Comparison of ENCODE assay signal across 10 cellular contexts in the genomic region with DNA sequence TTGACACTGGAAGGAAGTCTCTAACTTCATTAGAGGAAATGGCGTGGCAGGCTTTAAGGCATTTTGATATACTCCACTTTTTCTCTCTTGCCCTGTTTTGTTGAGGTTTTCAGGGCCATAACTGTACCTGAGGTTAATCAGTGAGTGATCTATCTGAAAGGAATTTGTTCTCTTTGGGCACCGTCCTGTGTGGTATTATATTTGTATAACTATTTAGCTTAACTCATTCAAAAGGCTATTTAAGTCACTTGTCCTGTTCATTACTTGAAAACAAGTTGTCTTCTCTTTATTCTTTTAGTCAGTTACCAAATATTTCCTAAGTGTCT.
DNase-seq lines count a peak whose midpoint lies in the region; ATAC-seq, FAIRE-seq and TF ChIP-seq lines count a peak whose summit lies in the region.
"Had no signal": no experiment of that assay in that cellular context is flagged by ENCODE, and none has a peak within 500 bp of the region (broad histone marks: within the 10 kb centered on the region; RNA-seq: fewer than 3 reads in every experiment).

No MANE protein-coding gene starts in this region.

- peak overlapping the region; percentile 45; the same call in 2 of the 3 replicates for H3K4me3 ChIP-seq in A549

- peaks cover 52% of the 10 kb centered on the region for H3K4me1 ChIP-seq in A549

- no peak for DNase-seq in A549 (ENCODE audit: low read depth in 1 of 2, low spot score in 1 of 2)
- no peak for DNase-seq in epithelial cell of prostate (ENCODE audit: low read depth, low spot score)
- no peak for DNase-seq in osteocyte (ENCODE audit: extremely low spot score, unreplicated experiment)
- no peak for DNase-seq in NOMO-1 (lab: John Stamatoyannopoulos, UW; ENCODE audit: unreplicated experiment in 2 of 2)
- no peak for DNase-seq in activated T-cell treated with anti-CD3 and anti-CD28 coated beads, Interleukin-2, amount 50 U/mL, for 24 hours
- DNase-seq in CD1c-positive myeloid dendritic cell (ENCODE audit: extremely low spot score): no peak
- DNase-seq: activated CD8-positive, alpha-beta memory T cell treated with anti-CD3 and anti-CD28 coated beads, Interleukin-2, amount 50 U/mL, for 4 hours; hypothalamus had no signal

- no peak for TF ChIP-seq EP300 in A549 (IDR thresholded peaks at IDR 0.05)

- no peak for TF ChIP-seq RAD21 in A549 (conservative IDR thresholded peaks at IDR 0.05 in 1 of 2, IDR thresholded peaks at IDR 0.05 in 1 of 2)

- no peak; a peak in 3 of 6 replicates for ATAC-seq in A549
- no peak for ATAC-seq in HG03025 (IDR thresholded peaks at IDR 0.05; ENCODE audit: low FRiP score, unreplicated experiment)

- POLR2A ChIA-PET in A549 (lab: Yijun Ruan, JAX): interaction anchor here (0.5 to 0.9 kb wide), 2 partner anchors 10 to 38 kb away, joined by 3 read pairs; no protein-coding TSS in a partner anchor

- H3K9me3 Mint-ChIP-seq in osteocyte (ENCODE audit: unreplicated experiment): no peaks in the 10 kb centered on the region
- no peaks in the 10 kb centered on the region for H3K9me3 Mint-ChIP-seq in activated T-cell treated with anti-CD3 and anti-CD28 coated beads, Interleukin-2, amount 50 U/mL, for 24 hours

- peak overlapping the region; percentile 78 for H3K4me3 Mint-ChIP-seq in osteocyte (ENCODE audit: unreplicated experiment)
- no peak overlapping the region for H3K4me3 Mint-ChIP-seq in activated T-cell treated with anti-CD3 and anti-CD28 coated beads, Interleukin-2, amount 50 U/mL, for 24 hours

- H3K27me3 Mint-ChIP-seq in osteocyte (ENCODE audit: unreplicated experiment): no peaks in the 10 kb centered on the region
- peaks cover 3% of the 10 kb centered on the region for H3K27me3 Mint-ChIP-seq in activated T-cell treated with anti-CD3 and anti-CD28 coated beads, Interleukin-2, amount 50 U/mL, for 24 hours

- peak overlapping the region; percentile 75 to 80; a peak in 5 of 6 replicates for H3K27ac ChIP-seq in A549
- peak overlapping the region; percentile 84 for H3K27ac ChIP-seq in epithelial cell of prostate

- CTCF ChIA-PET in A549 (lab: Yijun Ruan, JAX): interaction anchor here (0.5 to 1.4 kb wide), 3 partner anchors 44 to 181 kb away, joined by 3 to 5 read pairs (median 3); partner anchors contain the start of gene NEDD4L

- H3K36me3 Mint-ChIP-seq in osteocyte (ENCODE audit: unreplicated experiment): no peaks in the 10 kb centered on the region
- no peaks in the 10 kb centered on the region for H3K36me3 Mint-ChIP-seq in activated T-cell treated with anti-CD3 and anti-CD28 coated beads, Interleukin-2, amount 50 U/mL, for 24 hours (ENCODE audit: low read depth)

- H3K4me1 Mint-ChIP-seq in osteocyte (ENCODE audit: unreplicated experiment): peaks cover 65% of the 10 kb centered on the region
- peaks cover 14% of the 10 kb centered on the region for H3K4me1 Mint-ChIP-seq in activated T-cell treated with anti-CD3 and anti-CD28 coated beads, Interleukin-2, amount 50 U/mL, for 24 hours (ENCODE audit: low read depth)

- peak overlapping the region; percentile 96 for H3K27ac Mint-ChIP-seq in osteocyte (ENCODE audit: unreplicated experiment)
- no peak overlapping the region for H3K27ac Mint-ChIP-seq in activated T-cell treated with anti-CD3 and anti-CD28 coated beads, Interleukin-2, amount 50 U/mL, for 24 hours

- no peak for FAIRE-seq in A549 (lab: Jason Lieb, UNC)

- H3K9me3 ChIP-seq in A549: no peaks in the 10 kb centered on the region

- H3K4me2 ChIP-seq in A549: peak overlapping the region; percentile 89

- no peak for TF ChIP-seq POLR2A in A549 (IDR thresholded peaks at IDR 0.05; ENCODE audit: low read length)

- 7% methylated on average over 2 of the region's 2 CpGs for WGBS in A549 (ENCODE audit: missing lambda C conversion rate)

- no peak for TF ChIP-seq CTCF in A549 (IDR thresholded peaks at IDR 0.05)
- no peak for TF ChIP-seq CTCF in osteocyte (IDR thresholded peaks at IDR 0.05)

TF ChIP-seq in A549, 52 proteins besides CTCF, POLR2A, EP300 and RAD21 (continues in another document):
- TF ChIP-seq FOSL2 (IDR thresholded peaks at IDR 0.05): no peak
- TF ChIP-seq FOSL2 (CRISPR knock-in tag; IDR thresholded peaks at IDR 0.05): no peak
- no peak for TF ChIP-seq RCOR1 (IDR thresholded peaks at IDR 0.05; ENCODE audit: low read depth, low read length)
- no peak for TF ChIP-seq BCL3 (IDR thresholded peaks at IDR 0.05)
- TF ChIP-seq, protein P1, sequence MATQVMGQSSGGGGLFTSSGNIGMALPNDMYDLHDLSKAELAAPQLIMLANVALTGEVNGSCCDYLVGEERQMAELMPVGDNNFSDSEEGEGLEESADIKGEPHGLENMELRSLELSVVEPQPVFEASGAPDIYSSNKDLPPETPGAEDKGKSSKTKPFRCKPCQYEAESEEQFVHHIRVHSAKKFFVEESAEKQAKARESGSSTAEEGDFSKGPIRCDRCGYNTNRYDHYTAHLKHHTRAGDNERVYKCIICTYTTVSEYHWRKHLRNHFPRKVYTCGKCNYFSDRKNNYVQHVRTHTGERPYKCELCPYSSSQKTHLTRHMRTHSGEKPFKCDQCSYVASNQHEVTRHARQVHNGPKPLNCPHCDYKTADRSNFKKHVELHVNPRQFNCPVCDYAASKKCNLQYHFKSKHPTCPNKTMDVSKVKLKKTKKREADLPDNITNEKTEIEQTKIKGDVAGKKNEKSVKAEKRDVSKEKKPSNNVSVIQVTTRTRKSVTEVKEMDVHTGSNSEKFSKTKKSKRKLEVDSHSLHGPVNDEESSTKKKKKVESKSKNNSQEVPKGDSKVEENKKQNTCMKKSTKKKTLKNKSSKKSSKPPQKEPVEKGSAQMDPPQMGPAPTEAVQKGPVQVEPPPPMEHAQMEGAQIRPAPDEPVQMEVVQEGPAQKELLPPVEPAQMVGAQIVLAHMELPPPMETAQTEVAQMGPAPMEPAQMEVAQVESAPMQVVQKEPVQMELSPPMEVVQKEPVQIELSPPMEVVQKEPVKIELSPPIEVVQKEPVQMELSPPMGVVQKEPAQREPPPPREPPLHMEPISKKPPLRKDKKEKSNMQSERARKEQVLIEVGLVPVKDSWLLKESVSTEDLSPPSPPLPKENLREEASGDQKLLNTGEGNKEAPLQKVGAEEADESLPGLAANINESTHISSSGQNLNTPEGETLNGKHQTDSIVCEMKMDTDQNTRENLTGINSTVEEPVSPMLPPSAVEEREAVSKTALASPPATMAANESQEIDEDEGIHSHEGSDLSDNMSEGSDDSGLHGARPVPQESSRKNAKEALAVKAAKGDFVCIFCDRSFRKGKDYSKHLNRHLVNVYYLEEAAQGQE (IDR thresholded peaks at IDR 0.05): no peak
- TF ChIP-seq TFCP2L1 (CRISPR knock-in tag; IDR thresholded peaks at IDR 0.05): no peak
- no peak for TF ChIP-seq EHMT2 (IDR thresholded peaks at IDR 0.05; ENCODE audit: low read depth)

TF ChIP-seq in PFSK-1, 5 proteins besides CTCF, POLR2A, EP300 and RAD21:
- TF ChIP-seq FOXP2 (optimal IDR thresholded peaks at IDR 0.05; ENCODE audit: borderline replicate concordance, extremely low read depth, extremely low read length, insufficient read depth) (no peak), POLR2AphosphoS5 (IDR thresholded peaks at IDR 0.05; ENCODE audit: low read depth, low read length) (no peak), TAF1 (IDR thresholded peaks at IDR 0.05; ENCODE audit: borderline replicate concordance, insufficient read depth, low read length) (no peak), SIN3A (IDR thresholded peaks at IDR 0.05; ENCODE audit: borderline replicate concordance, insufficient read depth, low read length) (0 out of 2 replicates have a peak, but pooled peaks have one; percentile 15)
- TF ChIP-seq, protein P1 (IDR thresholded peaks at IDR 0.05; ENCODE audit: insufficient read depth in 1 of 2, low read depth in 2 of 2, low read length in 2 of 2): no peak
